Comparison of ENCODE assay signal across 20 cellular contexts in the genomic region with DNA sequence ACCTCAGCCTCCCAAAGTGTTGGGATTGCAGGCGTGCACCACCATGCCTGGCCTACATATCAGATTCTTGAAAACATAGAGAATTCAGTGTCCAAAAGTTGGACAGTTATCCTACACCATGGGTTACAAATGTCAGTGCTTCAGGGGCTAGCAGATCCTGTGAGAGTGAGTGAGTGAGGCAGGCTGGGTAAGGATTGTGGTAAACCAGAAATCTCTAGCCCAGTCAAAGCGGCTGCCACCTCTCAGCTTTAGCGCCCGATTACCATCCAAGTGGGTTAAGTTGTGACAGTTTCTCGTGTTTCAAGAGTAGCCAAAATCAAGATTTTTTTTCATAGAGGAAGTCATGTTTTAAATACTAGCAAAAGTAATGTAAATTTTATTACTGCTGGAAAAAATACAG. TPM values are rescaled to one million over a fixed set of nuclear protein-coding genes. Genes with fewer than 3 reads are reported as not detected.
DNase-seq lines count a peak whose midpoint lies in the region; ATAC-seq, FAIRE-seq and TF ChIP-seq lines count a peak whose summit lies in the region.
"Had no signal": no experiment of that assay in that cellular context is flagged by ENCODE, and none has a peak within 500 bp of the region (broad histone marks: within the 10 kb centered on the region; RNA-seq: fewer than 3 reads in every experiment).

No MANE protein-coding gene starts in this region.

- in situ Hi-C loops in HepG2 (cut with HindIII; ENCODE audit: extremely low pct_ligation_motif_present, low pct_unique_long_range_greater_than_20kb) (no loop called here), G401 (cut with HindIII; ENCODE audit: low sequenced_read_pairs) (no loop called here)

- no peak for TF ChIP-seq EP300 in HepG2 (IDR thresholded peaks at IDR 0.05; ENCODE audit: low read depth in 2 of 2, low read length in 2 of 2)
- no peak for TF ChIP-seq EP300 in HepG2 (CRISPR knock-in tag; IDR thresholded peaks at IDR 0.05; ENCODE audit: borderline replicate concordance)

- H3K79me2 ChIP-seq in HepG2 (ENCODE audit: insufficient read depth, low read length): no peaks in the 10 kb centered on the region

- no peaks in the 10 kb centered on the region for H3K4me1 Mint-ChIP-seq in effector memory CD8-positive, alpha-beta T cell (ENCODE audit: low read depth in 2 of 2)
- no peaks in the 10 kb centered on the region for H3K4me1 Mint-ChIP-seq in nephron progenitor cell
- H3K4me1 Mint-ChIP-seq: B cell, GM23338 had no signal

- DNase-seq in HepG2 (ENCODE audit: low spot score) (no peak), right lobe of liver (no peak), nephron progenitor cell (no peak), SJCRH30 (no peak), G401 (ENCODE audit: low spot score) (no peak), KG1 (lab: John Stamatoyannopoulos, UW) (no peak)
- DNase-seq in effector memory CD8-positive, alpha-beta T cell: no peak
- DNase-seq: Calu3; CD8-positive, alpha-beta T cell; DMS79 treated with DMSO at 0.1 percent for 48 hours; EL; HCEC 1CT; IMR-90 had no signal

- H3K27me3 ChIP-seq in HepG2 (ENCODE audit: control insufficient read depth in 1 of 2, insufficient read depth in 2 of 2, low read length in 2 of 2): no peaks in the 10 kb centered on the region
- H3K27me3 ChIP-seq in right lobe of liver: no peaks in the 10 kb centered on the region
- no peaks in the 10 kb centered on the region for H3K27me3 ChIP-seq in SJCRH30
- H3K27me3 ChIP-seq: BLaER1 treated with 17β-estradiol and CSF1 and Interleukin-3, amounts not matched to agents 10 nM and 100 nM had no signal

- CTCF ChIA-PET in HepG2 (lab: Yijun Ruan, JAX; ENCODE audit: low intra/inter-chr PET ratio, low total read pairs): no interaction called here

- no peak overlapping the region for H3K9ac ChIP-seq in HepG2 (ENCODE audit: insufficient read depth, low read depth, low read length)
- H3K9ac ChIP-seq: BLaER1 treated with 17β-estradiol and CSF1 and Interleukin-3, amounts not matched to agents 10 nM and 100 nM had no signal

- no peak overlapping the region for H3K27ac ChIP-seq in HepG2 (ENCODE audit: extremely low read length, insufficient read depth, low read length)
- no peak overlapping the region for H3K27ac ChIP-seq in right lobe of liver
- no peak overlapping the region for H3K27ac ChIP-seq in SJCRH30
- H3K27ac ChIP-seq: BLaER1 treated with 17β-estradiol and CSF1 and Interleukin-3, amounts not matched to agents 10 nM and 100 nM had no signal

- H3K4me3 Mint-ChIP-seq in effector memory CD8-positive, alpha-beta T cell: no peak overlapping the region
- H3K4me3 Mint-ChIP-seq in nephron progenitor cell: no peak overlapping the region
- H3K4me3 Mint-ChIP-seq: B cell; CD8-positive, alpha-beta T cell; GM23338 had no signal

- H3K9me3 ChIP-seq in HepG2 (ENCODE audit: low read length) (no peaks in the 10 kb centered on the region), right lobe of liver (no peaks in the 10 kb centered on the region), SJCRH30 (replicated peaks) (no peaks in the 10 kb centered on the region)
- H3K9me3 ChIP-seq: BLaER1 treated with 17β-estradiol and CSF1 and Interleukin-3, amounts not matched to agents 10 nM and 100 nM had no signal

- H3K9me3 Mint-ChIP-seq in effector memory CD8-positive, alpha-beta T cell: no peaks in the 10 kb centered on the region
- no peaks in the 10 kb centered on the region for H3K9me3 Mint-ChIP-seq in nephron progenitor cell
- H3K9me3 Mint-ChIP-seq: CD8-positive, alpha-beta T cell; GM23338 had no signal

- 97% methylated on average over 5 of the region's 5 CpGs for WGBS in HepG2 (ENCODE audit: low lambda C conversion rate)
- WGBS in right lobe of liver (ENCODE audit: insufficient coverage, low coverage, low lambda C conversion rate, missing lambda C conversion rate): 90% methylated on average over 4 of the region's 5 CpGs

- peaks cover 48 to 77% of the 10 kb centered on the region in 2 experiments for H3K36me3 ChIP-seq in HepG2 (replicated peaks in 1 of 2; ENCODE audit: control insufficient read depth in 1 of 2, insufficient read depth in 2 of 2, low read length in 2 of 2)
- peaks cover 0 to 80% (median 25%) of the 10 kb centered on the region in 4 donors for H3K36me3 ChIP-seq in right lobe of liver
- H3K36me3 ChIP-seq in SJCRH30: peaks cover 64% of the 10 kb centered on the region

- no peak overlapping the region for H2AFZ ChIP-seq in HepG2 (ENCODE audit: low read length)
- H2AFZ ChIP-seq: GM23338 had no signal

- H3K4me2 ChIP-seq in HepG2 (ENCODE audit: low read depth, low read length): no peak overlapping the region
- H3K4me2 ChIP-seq: BLaER1 treated with 17β-estradiol and CSF1 and Interleukin-3, amounts not matched to agents 10 nM and 100 nM; GM23338 had no signal

- no peaks in the 10 kb centered on the region for H4K20me1 ChIP-seq in HepG2 (ENCODE audit: insufficient read depth, low read length)

- H3K4me1 ChIP-seq in HepG2 (ENCODE audit: insufficient read depth, low read length) (no peaks in the 10 kb centered on the region), right lobe of liver (no peaks in the 10 kb centered on the region), SJCRH30 (no peaks in the 10 kb centered on the region)
- H3K4me1 ChIP-seq: BLaER1 treated with 17β-estradiol and CSF1 and Interleukin-3, amounts not matched to agents 10 nM and 100 nM had no signal

- FAIRE-seq in HepG2 (lab: Jason Lieb, UNC): no peak
- FAIRE-seq: G401.6, GM12892, GM18507, H54 had no signal

- intact Hi-C loops in HepG2 (cut with micrococcal nuclease; ENCODE audit: unreplicated experiment): no loop called here
- intact Hi-C loops in right lobe of liver (cut with DNase I): no loop called here

- no TSS peak for BruUV-seq in HepG2 (replicated peaks; lab: Mats Ljungman, UMichigan)

- no peaks in the 10 kb centered on the region for H3K27me3 Mint-ChIP-seq in effector memory CD8-positive, alpha-beta T cell
- H3K27me3 Mint-ChIP-seq in nephron progenitor cell (ENCODE audit: low read depth, poor library complexity): no peaks in the 10 kb centered on the region
- H3K27me3 Mint-ChIP-seq: B cell had no signal

- ATAC-seq in HepG2 (no peak), right lobe of liver (no peak)
- ATAC-seq in effector memory CD8-positive, alpha-beta T cell (replicated peaks): peak; percentile 44
- ATAC-seq: CD8-positive, alpha-beta T cell; GM23338 had no signal

- TF ChIP-seq RAD21 in HepG2 (CRISPR knock-in tag; IDR thresholded peaks at IDR 0.05): no peak

- H3K27ac Mint-ChIP-seq in effector memory CD8-positive, alpha-beta T cell: no peak overlapping the region
- peak overlapping the region; percentile 51 for H3K27ac Mint-ChIP-seq in nephron progenitor cell
- H3K27ac Mint-ChIP-seq: B cell; CD8-positive, alpha-beta T cell; GM23338 had no signal

- TF ChIP-seq POLR2A in HepG2 (IDR thresholded peaks at IDR 0.05; ENCODE audit: insufficient read depth in 1 of 2, low read depth in 2 of 2, low read length in 2 of 2): no peak
- TF ChIP-seq POLR2A in right lobe of liver (IDR thresholded peaks at IDR 0.05): no peak

- peaks cover 70% of the 10 kb centered on the region for H3K36me3 Mint-ChIP-seq in effector memory CD8-positive, alpha-beta T cell (ENCODE audit: insufficient read depth)
- peaks cover 49% of the 10 kb centered on the region for H3K36me3 Mint-ChIP-seq in nephron progenitor cell (ENCODE audit: low read depth)

- TF ChIP-seq CTCF in HepG2 (CRISPR knock-in tag; IDR thresholded peaks at IDR 0.05) (no peak), right lobe of liver (IDR thresholded peaks at IDR 0.05) (no peak), nephron progenitor cell (IDR thresholded peaks at IDR 0.05) (no peak)

- H3K4me3 ChIP-seq in HepG2 (replicated peaks in 1 of 3; ENCODE audit: insufficient read depth in 1 of 3, low read depth in 2 of 3, low read length in 3 of 3): no peak overlapping the region
- H3K4me3 ChIP-seq in right lobe of liver: no peak overlapping the region
- H3K4me3 ChIP-seq in SJCRH30: no peak overlapping the region
- H3K4me3 ChIP-seq: BLaER1 treated with 17β-estradiol and CSF1 and Interleukin-3, amounts not matched to agents 10 nM and 100 nM; GM23338 had no signal

- POLR2A ChIA-PET in HepG2 (lab: Yijun Ruan, JAX): no interaction called here

TF ChIP-seq in HepG2, 621 proteins besides CTCF, POLR2A, EP300 and RAD21:
- no peak for TF ChIP-seq ELF3 (CRISPR knock-in tag; IDR thresholded peaks at IDR 0.05)
- TF ChIP-seq RBM22 (optimal IDR thresholded peaks at IDR 0.05; ENCODE audit: low read length): peak; percentile 30

RNA-seq across cellular contexts. Expression of gene CSE1L, which starts 21.9 kb away (rescaled TPM):
- 258 and 449 TPM in 2 replicates for total RNA-seq in HepG2 (2016; rRNA removed; fragmentation: Illumina TruSeq; extraction: Trizol)
- 62.9 and 72.5 TPM in 2 replicates for total RNA-seq in HepG2 (2016; cell fraction: cytosol; rRNA removed; fragmentation: Illumina TruSeq; extraction: Trizol; ENCODE audit: low read depth)
- total RNA-seq in HepG2 (2016; cell fraction: insoluble cytoplasmic fraction; rRNA removed; fragmentation: Illumina TruSeq; extraction: Trizol): 257 and 452 TPM in 2 replicates
- 96.6 and 104 TPM in 2 replicates for total RNA-seq in HepG2 (2016; cell fraction: membrane; rRNA removed; fragmentation: Illumina TruSeq; extraction: Trizol)
- total RNA-seq in HepG2 (2016; cell fraction: nucleus; rRNA removed; fragmentation: Illumina TruSeq; extraction: Trizol): 167 and 185 TPM in 2 replicates
- 37.1 and 56.9 TPM in 2 replicates for polyA plus RNA-seq in HepG2 (2011; rRNA removed)
- 22.6 and 30.5 TPM in 2 replicates for polyA plus RNA-seq in HepG2 (2011; cell fraction: cytosol; rRNA removed)
- polyA plus RNA-seq in HepG2 (2011; cell fraction: nucleus; rRNA removed): 24.7 and 24.9 TPM in 2 replicates
- polyA plus RNA-seq in HepG2 (2012): 53.3 and 83.9 TPM in 2 replicates
- 18.3 and 22.0 TPM in 2 replicates for polyA plus RNA-seq in HepG2 (2016; cell fraction: cytosol; fragmentation: Illumina TruSeq; extraction: Trizol; ENCODE audit: low read depth)
- polyA plus RNA-seq in HepG2 (2016; cell fraction: insoluble cytoplasmic fraction; fragmentation: Illumina TruSeq; extraction: Trizol; ENCODE audit: low read depth): 363 and 386 TPM in 2 replicates
- polyA plus RNA-seq in HepG2 (2016; cell fraction: membrane; fragmentation: Illumina TruSeq; extraction: Trizol; ENCODE audit: low read depth): 45.2 and 49.9 TPM in 2 replicates
- polyA plus RNA-seq in HepG2 (2016; cell fraction: nucleus; fragmentation: Illumina TruSeq; extraction: Trizol; ENCODE audit: insufficient read depth, low read depth): 162 and 172 TPM in 2 replicates
- polyA minus RNA-seq in HepG2 (2011; rRNA and poly(A)+ RNA removed; ENCODE audit: low replicate concordance): 33.8 and 112 TPM in 2 replicates
- 46.4 and 54.2 TPM in 2 replicates for polyA minus RNA-seq in HepG2 (2011; cell fraction: cytosol; rRNA and poly(A)+ RNA removed)
- polyA minus RNA-seq in HepG2 (2011; cell fraction: nucleus; rRNA and poly(A)+ RNA removed): 58.6 and 66.2 TPM in 2 replicates
- total RNA-seq in right lobe of liver: 10 to 100 TPM; 19.4 to 35.8 (median 21.6) TPM
- total RNA-seq in SJCRH30 (2014; rRNA removed; shearing (Covaris generic)): 537 and 556 TPM in 2 replicates
- total RNA-seq in G401 (2014; rRNA removed; shearing (Covaris generic)): 153 and 238 TPM in 2 replicates
